Comparison of ENCODE assay signal across 9 cellular contexts in the genomic region with DNA sequence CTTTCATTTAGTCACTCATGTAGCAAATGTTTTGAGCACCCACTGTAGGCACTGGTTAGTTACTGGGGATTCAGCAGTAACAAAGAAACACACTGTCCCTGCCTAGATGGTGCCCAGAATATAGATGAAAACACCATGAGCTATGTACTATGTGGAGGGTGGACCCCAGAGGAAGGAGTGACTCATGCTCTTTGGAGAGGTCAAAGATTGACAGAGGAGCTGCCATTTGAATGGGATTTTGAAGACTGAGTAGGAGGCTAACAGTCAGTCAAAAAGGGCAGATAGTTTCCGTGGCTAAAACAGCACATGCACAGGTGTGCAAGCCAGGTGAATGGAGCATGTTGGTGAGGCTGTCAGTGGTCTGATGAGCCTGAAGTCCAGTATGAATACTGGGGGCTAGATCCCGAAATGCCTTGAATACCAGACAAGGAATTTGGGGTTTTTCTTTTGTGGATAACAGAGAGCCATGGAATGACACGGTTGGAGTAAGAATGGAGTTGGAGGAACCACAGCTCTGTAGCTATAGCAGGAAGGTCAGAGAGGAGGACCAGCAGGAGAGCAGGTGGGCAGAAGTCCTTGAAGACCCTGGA. TPM values are rescaled to one million over a fixed set of nuclear protein-coding genes. Genes with fewer than 3 reads are reported as not detected.
A peak's percentile ranks its signal among the peaks of the same experiment; 100 is the strongest.
DNase-seq lines count a peak whose midpoint lies in the region; ATAC-seq and TF ChIP-seq lines count a peak whose summit lies in the region.
"Had no signal": no experiment of that assay in that cellular context is flagged by ENCODE, and none has a peak within 500 bp of the region (broad histone marks: within the 10 kb centered on the region; RNA-seq: fewer than 3 reads in every experiment).

No MANE protein-coding gene starts in this region.

- TF ChIP-seq CTCF in neural crest cell (conservative IDR thresholded peaks at IDR 0.05) (no peak), neural progenitor cell (IDR thresholded peaks at IDR 0.05) (no peak)

- H3K79me2 ChIP-seq in neural progenitor cell (ENCODE audit: low read depth) = no peaks in the 10 kb centered on the region

- no peak overlapping the region for H3K4me3 ChIP-seq in neural progenitor cell
- H3K4me3 ChIP-seq: skin epidermis had no signal

- H3K27ac ChIP-seq in neural progenitor cell = no peak overlapping the region

- no peaks in the 10 kb centered on the region for H3K36me3 ChIP-seq in neural progenitor cell

- POLR2A ChIA-PET in HEK293T (lab: Yijun Ruan, JAX) = no interaction called here

- CTCF ChIA-PET in HEK293T (lab: Yijun Ruan, JAX) = no interaction called here

- H3K9me3 ChIP-seq in neural progenitor cell (ENCODE audit: low read depth) = no peaks in the 10 kb centered on the region

- H4K20me1 ChIP-seq in neural progenitor cell (ENCODE audit: low read depth) = no peaks in the 10 kb centered on the region

- no peak overlapping the region for H3K9ac ChIP-seq in neural progenitor cell

- peak overlapping the region; percentile 90 for H3K27ac Mint-ChIP-seq in activated T-cell treated with anti-CD3 and anti-CD28 coated beads, Interleukin-2, amount 50 U/mL, for 72 hours
- H3K27ac Mint-ChIP-seq in neural crest cell (ENCODE audit: unreplicated experiment) = peak overlapping the region; percentile 23
- H3K27ac Mint-ChIP-seq in neural progenitor cell = no peak overlapping the region

- H3K27me3 Mint-ChIP-seq in activated T-cell treated with anti-CD3 and anti-CD28 coated beads, Interleukin-2, amount 50 U/mL, for 72 hours (ENCODE audit: low read depth) = no peaks in the 10 kb centered on the region
- H3K27me3 Mint-ChIP-seq in neural crest cell (ENCODE audit: low read depth) (no peaks in the 10 kb centered on the region), neural progenitor cell (ENCODE audit: insufficient read depth, low read depth) (peaks cover 8% of the 10 kb centered on the region)

- H3K27me3 ChIP-seq in neural progenitor cell = no peaks in the 10 kb centered on the region

- peak; percentile 45 for DNase-seq in activated naive CD4-positive, alpha-beta T cell treated with Interleukin-2 at 50 U/mL for 16 hours
- no peak for DNase-seq in activated naive CD4-positive, alpha-beta T cell treated with anti-CD3 and anti-CD28 coated beads, Interleukin-2, amount 50 U/mL, for 16 hours
- DNase-seq in activated T-cell treated with anti-CD3 and anti-CD28 coated beads, Interleukin-2, amount 50 U/mL, for 72 hours = peak; percentile 66 to 75
- DNase-seq in neural crest cell (ENCODE audit: low read depth, low spot score) = no peak
- no peak for DNase-seq in NCI-H146 treated with DMSO at 0.1 percent for 48 hours (lab: John Stamatoyannopoulos, UW; ENCODE audit: unreplicated experiment)
- DNase-seq in neural progenitor cell (ENCODE audit: low spot score) = no peak
- no peak for DNase-seq in HEK293T (ENCODE audit: extremely low spot score)

- no peaks in the 10 kb centered on the region for H3K4me1 ChIP-seq in neural progenitor cell

- H3K4me1 Mint-ChIP-seq in activated T-cell treated with anti-CD3 and anti-CD28 coated beads, Interleukin-2, amount 50 U/mL, for 72 hours (ENCODE audit: low read depth) = peaks cover 73% of the 10 kb centered on the region
- H3K4me1 Mint-ChIP-seq in neural crest cell = peaks cover 17% of the 10 kb centered on the region
- H3K4me1 Mint-ChIP-seq in neural progenitor cell = peaks cover 6% of the 10 kb centered on the region

- H3K9me3 Mint-ChIP-seq in activated T-cell treated with anti-CD3 and anti-CD28 coated beads, Interleukin-2, amount 50 U/mL, for 72 hours = peaks cover 2% of the 10 kb centered on the region in 2 donors
- H3K9me3 Mint-ChIP-seq in neural crest cell = peaks cover 4% of the 10 kb centered on the region
- H3K9me3 Mint-ChIP-seq in neural progenitor cell = peaks cover 2% of the 10 kb centered on the region

- peak overlapping the region; percentile 94 to 97 for H3K4me3 Mint-ChIP-seq in activated T-cell treated with anti-CD3 and anti-CD28 coated beads, Interleukin-2, amount 50 U/mL, for 72 hours
- H3K4me3 Mint-ChIP-seq in neural crest cell (no peak overlapping the region), neural progenitor cell (no peak overlapping the region)

- peak; percentile 44 for ATAC-seq in HG03432 (IDR thresholded peaks at IDR 0.05; ENCODE audit: unreplicated experiment)
- peak; percentile 72 to 77 for ATAC-seq in activated T-cell treated with anti-CD3 and anti-CD28 coated beads, Interleukin-2, amount 50 U/mL, for 72 hours (replicated peaks in 1 of 2)

- peaks cover 36 to 77% of the 10 kb centered on the region in 2 donors for H3K36me3 Mint-ChIP-seq in activated T-cell treated with anti-CD3 and anti-CD28 coated beads, Interleukin-2, amount 50 U/mL, for 72 hours (ENCODE audit: insufficient read depth in 2 of 2)
- H3K36me3 Mint-ChIP-seq in neural crest cell (ENCODE audit: low read depth) = no peaks in the 10 kb centered on the region
- no peaks in the 10 kb centered on the region for H3K36me3 Mint-ChIP-seq in neural progenitor cell

- no peak overlapping the region for H2AFZ ChIP-seq in neural progenitor cell (replicated peaks)

- H3K4me2 ChIP-seq in neural progenitor cell = no peak overlapping the region

- no peaks in the 10 kb centered on the region for H3F3A ChIP-seq in neural progenitor cell (ENCODE audit: low read depth)

TF ChIP-seq in HEK293T, 16 proteins besides CTCF, POLR2A, EP300 and RAD21:
- no peak for TF ChIP-seq FOXM1 (IDR thresholded peaks at IDR 0.05; ENCODE audit: borderline replicate concordance)
- no peak for TF ChIP-seq ZNF384 (IDR thresholded peaks at IDR 0.05)
- TF ChIP-seq SUZ12 (IDR thresholded peaks at IDR 0.05) = no peak
- no peak for TF ChIP-seq CTBP1 (IDR thresholded peaks at IDR 0.05; ENCODE audit: borderline replicate concordance)
- TF ChIP-seq LEF1 (IDR thresholded peaks at IDR 0.05; ENCODE audit: borderline replicate concordance) = no peak
- no peak for TF ChIP-seq HDGF (IDR thresholded peaks at IDR 0.05; ENCODE audit: borderline replicate concordance)
- no peak for TF ChIP-seq FOXK2 (IDR thresholded peaks at IDR 0.05)
- no peak for TF ChIP-seq BHLHE40 (IDR thresholded peaks at IDR 0.05; ENCODE audit: borderline replicate concordance)

RNA-seq across cellular contexts. Expression of a gene that starts 6.1 kb away (rescaled TPM):
- 100 to 1,000 TPM; 155 to 166 TPM for total RNA-seq in activated T-cell treated with anti-CD3 and anti-CD28 coated beads, Interleukin-2, amount 50 U/mL, for 72 hours
- total RNA-seq in neural crest cell (0.55 and 0.79 TPM in 2 replicates), neural progenitor cell (ENCODE audit: low replicate concordance) (0.53 TPM in 1 of 2 replicates, not detected in the other)

Comparison
In these comparisons a context has a peak if more than half of its experiments do, and no peak if none do; other contexts are left out.
1. DNase-seq: peak in activated naive CD4-positive, alpha-beta T cell treated with Interleukin-2 at 50 U/mL for 16 hours (single experiment) and activated T-cell treated with anti-CD3 and anti-CD28 coated beads, Interleukin-2, amount 50 U/mL, for 72 hours (2 of 2); none in activated naive CD4-positive, alpha-beta T cell treated with anti-CD3 and anti-CD28 coated beads, Interleukin-2, amount 50 U/mL, for 16 hours (single experiment), neural crest cell (single experiment), NCI-H146 treated with DMSO at 0.1 percent for 48 hours (single experiment), neural progenitor cell (single experiment) and HEK293T (single experiment).
2. H3K4me3 Mint-ChIP-seq: peak in activated T-cell treated with anti-CD3 and anti-CD28 coated beads, Interleukin-2, amount 50 U/mL, for 72 hours (2 of 2); none in neural crest cell (single experiment) and neural progenitor cell (single experiment).
3. RNA of a gene that starts 6.1 kb away (total RNA-seq): 155 to 166 TPM in activated T-cell treated with anti-CD3 and anti-CD28 coated beads, Interleukin-2, amount 50 U/mL, for 72 hours; 0.55 to 0.79 TPM in neural crest cell and 0.53 TPM in neural progenitor cell; every median in the first group is over 10 times any median in the second.